17 cellular contexts compared by ENCODE assay signal in genomic region chr17:50502643-50502990, GRCh38. TPM values are rescaled to one million over a fixed set of nuclear protein-coding genes. Genes with fewer than 3 reads are reported as not detected.
A peak's percentile ranks its signal among the peaks of the same experiment; 100 is the strongest.
DNase-seq lines count a peak whose midpoint lies in the region; ATAC-seq and TF ChIP-seq lines count a peak whose summit lies in the region.
"Had no signal": no experiment of that assay in that cellular context is flagged by ENCODE, and none has a peak within 500 bp of the region (broad histone marks: within the 10 kb centered on the region; RNA-seq: fewer than 3 reads in every experiment).

No MANE protein-coding gene starts in this region.

- H3K27me3 ChIP-seq in GM23338 (ENCODE audit: insufficient read depth): no peaks in the 10 kb centered on the region
- no peaks in the 10 kb centered on the region for H3K27me3 ChIP-seq in osteoblast (ENCODE audit: insufficient read depth, low read length)

- H3K4me1 ChIP-seq in GM23338 (ENCODE audit: insufficient read depth) (peaks cover 8% of the 10 kb centered on the region; the same call in 1 of the 2 replicates), osteoblast (ENCODE audit: insufficient read depth, low read length) (peaks cover 3% of the 10 kb centered on the region)
- H3K4me1 ChIP-seq: SJSA1 had no signal

- H3K9me3 Mint-ChIP-seq in GM23338 (no peaks in the 10 kb centered on the region), glutamatergic neuron (ENCODE audit: unreplicated experiment) (peaks cover 5% of the 10 kb centered on the region)
- H3K9me3 Mint-ChIP-seq in activated T-helper 1 cell treated with anti-CD3 and anti-CD28 coated beads, Interleukin-12 subunit alpha, Interleukin-12 subunit beta, Interleukin-2, Interleukin-4 antibody, amounts not matched to agents 30 ng/mL and 10 ng/mL and 1 ng/mL, durations not matched to agents 14 hours and 24 hours and 36 hours: no peaks in the 10 kb centered on the region

- no peak overlapping the region for H3K4me3 Mint-ChIP-seq in GM23338
- H3K4me3 Mint-ChIP-seq in activated T-helper 1 cell treated with anti-CD3 and anti-CD28 coated beads, Interleukin-12 subunit alpha, Interleukin-12 subunit beta, Interleukin-2, Interleukin-4 antibody, amounts not matched to agents 30 ng/mL and 10 ng/mL and 1 ng/mL, durations not matched to agents 14 hours and 24 hours and 36 hours: no peak overlapping the region
- H3K4me3 Mint-ChIP-seq in glutamatergic neuron (ENCODE audit: unreplicated experiment): no peak overlapping the region

- H3K36me3 ChIP-seq in GM23338 (ENCODE audit: insufficient read depth): no peaks in the 10 kb centered on the region
- no peaks in the 10 kb centered on the region for H3K36me3 ChIP-seq in osteoblast (ENCODE audit: insufficient read depth, low read length)
- H3K36me3 ChIP-seq: SJSA1 had no signal

- H3K4me3 ChIP-seq in GM23338 (no peak overlapping the region), osteoblast (ENCODE audit: insufficient read depth, low read length) (no peak overlapping the region)
- H3K4me3 ChIP-seq: PC-9, SJSA1 had no signal

- H2AFZ ChIP-seq in GM23338 (no peak overlapping the region), osteoblast (ENCODE audit: low read length) (no peak overlapping the region)
- H2AFZ ChIP-seq: PC-9 had no signal

- H4K20me1 ChIP-seq in GM23338 (replicated peaks; ENCODE audit: insufficient read depth) (no peaks in the 10 kb centered on the region), osteoblast (ENCODE audit: insufficient read depth, low read length) (no peaks in the 10 kb centered on the region)

- peak; percentile 15; the same call in 1 of the 3 replicates for ATAC-seq in GM23338

- no peak overlapping the region for H3K4me2 ChIP-seq in GM23338
- H3K4me2 ChIP-seq in osteoblast (ENCODE audit: insufficient read depth, low read length): no peak overlapping the region
- H3K4me2 ChIP-seq: KMS-11 had no signal

- H3K27ac Mint-ChIP-seq in GM23338 (no peak overlapping the region), glutamatergic neuron (ENCODE audit: unreplicated experiment) (no peak overlapping the region)
- H3K27ac Mint-ChIP-seq in activated T-helper 1 cell treated with anti-CD3 and anti-CD28 coated beads, Interleukin-12 subunit alpha, Interleukin-12 subunit beta, Interleukin-2, Interleukin-4 antibody, amounts not matched to agents 30 ng/mL and 10 ng/mL and 1 ng/mL, durations not matched to agents 14 hours and 24 hours and 36 hours: peak overlapping the region; percentile 2

- TF ChIP-seq CTCF in GM23338 (conservative IDR thresholded peaks at IDR 0.05; ENCODE audit: low read depth in 2 of 2) (no peak), osteoblast (IDR thresholded peaks at IDR 0.05; ENCODE audit: extremely low read depth, low read depth, low read length) (no peak), glutamatergic neuron (IDR thresholded peaks at IDR 0.05; ENCODE audit: partially characterized antibody, unreplicated experiment) (no peak)

- H3K27ac ChIP-seq in GM23338 (ENCODE audit: low read depth) (no peak overlapping the region), osteoblast (ENCODE audit: low read depth, low read length) (no peak overlapping the region)
- H3K27ac ChIP-seq: C4-2B, KMS-11, SJSA1 had no signal

- H3K36me3 Mint-ChIP-seq in GM23338 (ENCODE audit: low read depth) (peaks cover 1% of the 10 kb centered on the region; the same call in 1 of the 3 replicates), glutamatergic neuron (ENCODE audit: unreplicated experiment) (no peaks in the 10 kb centered on the region)
- H3K36me3 Mint-ChIP-seq in activated T-helper 1 cell treated with anti-CD3 and anti-CD28 coated beads, Interleukin-12 subunit alpha, Interleukin-12 subunit beta, Interleukin-2, Interleukin-4 antibody, amounts not matched to agents 30 ng/mL and 10 ng/mL and 1 ng/mL, durations not matched to agents 14 hours and 24 hours and 36 hours (ENCODE audit: low read depth): no peaks in the 10 kb centered on the region

- intact Hi-C loops in activated T-helper 1 cell treated with anti-CD3 and anti-CD28 coated beads, Interleukin-12 subunit alpha, Interleukin-12 subunit beta, Interleukin-2, Interleukin-4 antibody, amounts not matched to agents 30 ng/mL and 10 ng/mL and 1 ng/mL, durations not matched to agents 14 hours and 24 hours and 36 hours (cut with micrococcal nuclease): no loop called here

- H3F3A ChIP-seq in GM23338 (replicated peaks; ENCODE audit: low read depth): peaks cover 2% of the 10 kb centered on the region; the same call in 1 of the 2 replicates

- DNase-seq in GM23338 (ENCODE audit: low spot score) (no peak), osteoblast (ENCODE audit: insufficient read length, low spot score, missing footprints) (peak; percentile 41), DMS53 treated with DMSO at 0.1 percent for 48 hours (lab: John Stamatoyannopoulos, UW; ENCODE audit: unreplicated experiment) (no peak), glutamatergic neuron (no peak)
- no peak for DNase-seq in activated T-helper 1 cell treated with anti-CD3 and anti-CD28 coated beads, Interleukin-12 subunit alpha, Interleukin-12 subunit beta, Interleukin-2, Interleukin-4 antibody, amounts not matched to agents 30 ng/mL and 10 ng/mL and 1 ng/mL, durations not matched to agents 14 hours and 24 hours and 36 hours (ENCODE audit: low spot score)
- no peak for DNase-seq in activated CD4-positive, alpha-beta T cell treated with anti-CD3 and anti-CD28 coated beads, Interleukin-2, amount 50 U/mL, for 48 hours
- DNase-seq: DMS 273 treated with DMSO at 0.1 percent for 48 hours, EL, NCI-H1436 treated with DMSO at 0.1 percent for 48 hours, NCI-H2029 treated with DMSO at 0.1 percent for 48 hours, NCI-H510A treated with DMSO at 0.1 percent for 48 hours, PC-9 had no signal

- H3K27me3 Mint-ChIP-seq in GM23338 (ENCODE audit: insufficient read depth, low read depth, poor library complexity) (peaks cover 13% of the 10 kb centered on the region), glutamatergic neuron (ENCODE audit: unreplicated experiment) (peaks cover 7% of the 10 kb centered on the region)
- H3K27me3 Mint-ChIP-seq in activated T-helper 1 cell treated with anti-CD3 and anti-CD28 coated beads, Interleukin-12 subunit alpha, Interleukin-12 subunit beta, Interleukin-2, Interleukin-4 antibody, amounts not matched to agents 30 ng/mL and 10 ng/mL and 1 ng/mL, durations not matched to agents 14 hours and 24 hours and 36 hours (ENCODE audit: insufficient read depth): peaks cover 4% of the 10 kb centered on the region

- peaks cover 15% of the 10 kb centered on the region for H3K4me1 Mint-ChIP-seq in GM23338
- peaks cover 22% of the 10 kb centered on the region for H3K4me1 Mint-ChIP-seq in activated T-helper 1 cell treated with anti-CD3 and anti-CD28 coated beads, Interleukin-12 subunit alpha, Interleukin-12 subunit beta, Interleukin-2, Interleukin-4 antibody, amounts not matched to agents 30 ng/mL and 10 ng/mL and 1 ng/mL, durations not matched to agents 14 hours and 24 hours and 36 hours (ENCODE audit: low read depth)
- H3K4me1 Mint-ChIP-seq in glutamatergic neuron (ENCODE audit: low read depth, unreplicated experiment): no peaks in the 10 kb centered on the region

- no peaks in the 10 kb centered on the region for H3K9me2 ChIP-seq in GM23338 (ENCODE audit: insufficient read depth)

- H3K9me3 ChIP-seq in osteoblast (ENCODE audit: low read depth, low read length): no peaks in the 10 kb centered on the region
- H3K9me3 ChIP-seq: SJSA1 had no signal

- no peaks in the 10 kb centered on the region for H3K79me2 ChIP-seq in GM23338 (replicated peaks; ENCODE audit: insufficient read depth)
- no peaks in the 10 kb centered on the region for H3K79me2 ChIP-seq in osteoblast (ENCODE audit: insufficient read depth, low read length)

TF ChIP-seq in GM23338, 12 proteins besides CTCF, POLR2A, EP300 and RAD21 (continues in another document):
- no peak for TF ChIP-seq STAT1 (IDR thresholded peaks at IDR 0.05; ENCODE audit: unreplicated experiment)

RNA-seq across cellular contexts. Expression of gene MYCBPAP, which starts 5.6 kb away (rescaled TPM):
- 0.63 and 4.6 TPM in 2 replicates for total RNA-seq in GM23338 (2014; rRNA removed; shearing (Covaris generic))
- polyA plus RNA-seq in GM23338 (2016; fragmentation: Nextera tagmentation; extraction: Ambion mirVana): 1.7 and 1.8 TPM in 2 replicates
- 2.6 and 3.8 TPM in 2 replicates for total RNA-seq in activated T-helper 1 cell treated with anti-CD3 and anti-CD28 coated beads, Interleukin-12 subunit alpha, Interleukin-12 subunit beta, Interleukin-2, Interleukin-4 antibody, amounts not matched to agents 30 ng/mL and 10 ng/mL and 1 ng/mL, durations not matched to agents 14 hours and 24 hours and 36 hours
- total RNA-seq in osteoblast (0.36 and 0.88 TPM in 2 replicates), glutamatergic neuron (ENCODE audit: unreplicated experiment) (2.5 TPM)
- total RNA-seq: H4, M059J, SJSA1 had no signal

RNA-seq across cellular contexts. Expression of gene RSAD1, which starts 24.0 kb away (rescaled TPM):
- total RNA-seq in GM23338 (2014; rRNA removed; shearing (Covaris generic)): 27.5 and 28.7 TPM in 2 replicates
- polyA plus RNA-seq in GM23338 (2016; fragmentation: Nextera tagmentation; extraction: Ambion mirVana): 16.5 and 18.4 TPM in 2 replicates
- total RNA-seq in activated T-helper 1 cell treated with anti-CD3 and anti-CD28 coated beads, Interleukin-12 subunit alpha, Interleukin-12 subunit beta, Interleukin-2, Interleukin-4 antibody, amounts not matched to agents 30 ng/mL and 10 ng/mL and 1 ng/mL, durations not matched to agents 14 hours and 24 hours and 36 hours: 53.4 and 54.2 TPM in 2 replicates
- 23.9 and 26.5 TPM in 2 replicates for total RNA-seq in osteoblast
- total RNA-seq in glutamatergic neuron (ENCODE audit: unreplicated experiment): 22.0 TPM

RNA-seq across cellular contexts. Expression of gene EPN3, which starts 29.9 kb away (rescaled TPM):
- 7.7 and 13.7 TPM in 2 replicates for total RNA-seq in GM23338 (2014; rRNA removed; shearing (Covaris generic))
- polyA plus RNA-seq in GM23338 (2016; fragmentation: Nextera tagmentation; extraction: Ambion mirVana): 2.2 and 2.3 TPM in 2 replicates
- total RNA-seq in activated T-helper 1 cell treated with anti-CD3 and anti-CD28 coated beads, Interleukin-12 subunit alpha, Interleukin-12 subunit beta, Interleukin-2, Interleukin-4 antibody, amounts not matched to agents 30 ng/mL and 10 ng/mL and 1 ng/mL, durations not matched to agents 14 hours and 24 hours and 36 hours: not detected in 2 replicates
- total RNA-seq in osteoblast (not detected in 2 replicates), glutamatergic neuron (ENCODE audit: unreplicated experiment) (0.12 TPM)
- total RNA-seq: H4 had no signal

RNA-seq across cellular contexts. Expression of gene CHAD, which starts 33.9 kb away (rescaled TPM):
- total RNA-seq in GM23338 (2014; rRNA removed; shearing (Covaris generic)): not detected in 2 replicates
- 0.18 TPM in 1 of 2 replicates, not detected in the other for polyA plus RNA-seq in GM23338 (2016; fragmentation: Nextera tagmentation; extraction: Ambion mirVana)
- not detected in 2 replicates for total RNA-seq in activated T-helper 1 cell treated with anti-CD3 and anti-CD28 coated beads, Interleukin-12 subunit alpha, Interleukin-12 subunit beta, Interleukin-2, Interleukin-4 antibody, amounts not matched to agents 30 ng/mL and 10 ng/mL and 1 ng/mL, durations not matched to agents 14 hours and 24 hours and 36 hours
- total RNA-seq in osteoblast: not detected in 2 replicates
- total RNA-seq in glutamatergic neuron (ENCODE audit: unreplicated experiment): not detected
- total RNA-seq: H4, M059J, PC-9, SJSA1 had no signal

RNA-seq across cellular contexts. Expression of gene SPATA20, which starts 44.4 kb away (rescaled TPM):
- total RNA-seq in GM23338 (2014; rRNA removed; shearing (Covaris generic)): 17.4 and 32.7 TPM in 2 replicates
- 12.5 and 13.8 TPM in 2 replicates for polyA plus RNA-seq in GM23338 (2016; fragmentation: Nextera tagmentation; extraction: Ambion mirVana)
- 20.5 and 22.5 TPM in 2 replicates for total RNA-seq in activated T-helper 1 cell treated with anti-CD3 and anti-CD28 coated beads, Interleukin-12 subunit alpha, Interleukin-12 subunit beta, Interleukin-2, Interleukin-4 antibody, amounts not matched to agents 30 ng/mL and 10 ng/mL and 1 ng/mL, durations not matched to agents 14 hours and 24 hours and 36 hours
- total RNA-seq in osteoblast (126 and 142 TPM in 2 replicates), glutamatergic neuron (ENCODE audit: unreplicated experiment) (14.0 TPM)
